ENCODE assay signal across 8 cellular contexts in genomic region chr1:777480-778180, GRCh38.
DNase-seq lines count a peak whose midpoint lies in the region; ATAC-seq, FAIRE-seq and TF ChIP-seq lines count a peak whose summit lies in the region.
"Not testable (repeated sequence)": the region's sequence is repeated elsewhere in the genome, so short reads cannot be mapped to it uniquely, and the experiment has no call there.

No MANE protein-coding gene starts in this region.

- H3K27ac ChIP-seq in CD4-positive, alpha-beta memory T cell (ENCODE audit: low read depth, low read length), result peak overlapping the region; percentile 80
- H3K27ac ChIP-seq in KOPT-K1 (ENCODE audit: low read depth, low read length, poor library complexity, severe bottlenecking) (peak overlapping the region; percentile 70), fibroblast of lung (ENCODE audit: insufficient read depth, low read length) (peak overlapping the region; percentile 91), HepG2 (ENCODE audit: extremely low read length, insufficient read depth, low read length) (peak overlapping the region; percentile 83), prostate gland (peak overlapping the region in 1 of 2 donors; percentile 81), upper lobe of left lung (peak overlapping the region in 3 of 4 donors; percentile 84 to 88 (median 85))

- peak overlapping the region in 5 of 7 donors; percentile 10 to 100 (median 68) for H3K27ac Mint-ChIP-seq in CD4-positive, alpha-beta memory T cell

- in situ Hi-C loops in astrocyte of the cerebellum (cut with HindIII; ENCODE audit: low sequenced_read_pairs); HepG2 (cut with HindIII; ENCODE audit: extremely low pct_ligation_motif_present, low pct_unique_long_range_greater_than_20kb): not testable (repeated sequence)

- H3K4me3 Mint-ChIP-seq in CD4-positive, alpha-beta memory T cell, result peak overlapping the region in 5 of 8 donors; percentile 27 to 97 (median 96)

- H3K27me3 Mint-ChIP-seq in CD4-positive, alpha-beta memory T cell, result not testable (repeated sequence)

- H3K4me1 ChIP-seq in CD4-positive, alpha-beta memory T cell (ENCODE audit: insufficient read depth, low read length); fibroblast of lung (ENCODE audit: control insufficient read depth, extremely low read depth, insufficient read depth, low read length); HepG2 (ENCODE audit: insufficient read depth, low read length); prostate gland (replicated peaks): not testable (repeated sequence)
- peaks cover 3 to 11% (median 7%) of the 10 kb centered on the region in 4 donors for H3K4me1 ChIP-seq in upper lobe of left lung

- not testable (repeated sequence) for H3K79me2 ChIP-seq in fibroblast of lung (ENCODE audit: control insufficient read depth, insufficient read depth, low read length); HepG2 (ENCODE audit: insufficient read depth, low read length)

- ATAC-seq in HepG2; upper lobe of left lung (ENCODE audit: low FRiP score in 2 of 2): not testable (repeated sequence)

- H3K9me3 ChIP-seq in CD4-positive, alpha-beta memory T cell (ENCODE audit: control insufficient read depth in 1 of 2, low read length in 2 of 2); KOPT-K1 (ENCODE audit: insufficient read depth, low read length, poor library complexity, severe bottlenecking); fibroblast of lung (ENCODE audit: control insufficient read depth, insufficient read depth, low read depth, low read length); HepG2 (ENCODE audit: low read length); prostate gland; upper lobe of left lung: not testable (repeated sequence)

- TF ChIP-seq EP300 in HepG2 (IDR thresholded peaks at IDR 0.05; ENCODE audit: low read depth in 2 of 2, low read length in 2 of 2); HepG2 (CRISPR knock-in tag; IDR thresholded peaks at IDR 0.05; ENCODE audit: borderline replicate concordance); upper lobe of left lung (IDR thresholded peaks at IDR 0.05): not testable (repeated sequence)

- WGBS in HepG2 (ENCODE audit: low lambda C conversion rate), result 79% methylated on average over 21 of the region's 23 CpGs
- WGBS in prostate gland, result 80% methylated on average over 23 of the region's 23 CpGs
- WGBS in upper lobe of left lung, 2 donors, result 76 to 82% methylated on average over 21 to 23 of the region's 23 CpGs

- H3K4me3 ChIP-seq in CD4-positive, alpha-beta memory T cell (ENCODE audit: low read length in 2 of 2), result peak overlapping the region in 1 of 2 donors; percentile 70
- peak overlapping the region; percentile 67 for H3K4me3 ChIP-seq in WI38 (ENCODE audit: low read depth, low read length)
- peak overlapping the region; percentile 58 for H3K4me3 ChIP-seq in astrocyte of the cerebellum (ENCODE audit: low read depth, low read length)
- peak overlapping the region; percentile 28 to 70 (median 52) for H3K4me3 ChIP-seq in fibroblast of lung (replicated peaks in 1 of 4; ENCODE audit: control extremely low read depth in 1 of 4, insufficient read depth in 1 of 4, low read depth in 3 of 4, low read length in 4 of 4)
- H3K4me3 ChIP-seq in HepG2 (replicated peaks in 1 of 3; ENCODE audit: insufficient read depth in 1 of 3, low read depth in 2 of 3, low read length in 3 of 3), result peak overlapping the region; percentile 61 to 78 (median 62); a peak in 5 of 6 replicates
- H3K4me3 ChIP-seq in prostate gland, result peak overlapping the region; percentile 47 to 53
- H3K4me3 ChIP-seq in upper lobe of left lung, result peak overlapping the region in 3 of 4 donors; percentile 54 to 60 (median 57)

- not testable (repeated sequence) for TF ChIP-seq RAD21 in HepG2 (CRISPR knock-in tag; IDR thresholded peaks at IDR 0.05)

- H3K4me2 ChIP-seq in fibroblast of lung (ENCODE audit: extremely low read depth, insufficient read depth, low read length) (peak overlapping the region; percentile 75), HepG2 (ENCODE audit: low read depth, low read length) (peak overlapping the region; percentile 70)

- CTCF ChIA-PET in CD4-positive, alpha-beta memory T cell (lab: Charles Lee; ENCODE audit: partially characterized antibody); HepG2 (lab: Yijun Ruan, JAX; ENCODE audit: low intra/inter-chr PET ratio, low total read pairs): not testable (repeated sequence)

- H3K9me3 Mint-ChIP-seq in CD4-positive, alpha-beta memory T cell, result not testable (repeated sequence)

- H3K9ac ChIP-seq in fibroblast of lung (ENCODE audit: insufficient read depth, low read length), result not testable (repeated sequence)
- peak overlapping the region; percentile 77 for H3K9ac ChIP-seq in HepG2 (ENCODE audit: insufficient read depth, low read depth, low read length)

- FAIRE-seq in HepG2 (lab: Jason Lieb, UNC), result not testable (repeated sequence)

- H3K27me3 ChIP-seq in CD4-positive, alpha-beta memory T cell (ENCODE audit: insufficient read depth, low read length); fibroblast of lung (ENCODE audit: control insufficient read depth, insufficient read depth, low read length); HepG2 (ENCODE audit: control insufficient read depth in 1 of 2, insufficient read depth in 2 of 2, low read length in 2 of 2); prostate gland (replicated peaks; ENCODE audit: insufficient read depth); upper lobe of left lung: not testable (repeated sequence)

- not testable (repeated sequence) for TF ChIP-seq POLR2A in HepG2 (IDR thresholded peaks at IDR 0.05; ENCODE audit: insufficient read depth in 1 of 2, low read depth in 2 of 2, low read length in 2 of 2); prostate gland (IDR thresholded peaks at IDR 0.05); upper lobe of left lung (IDR thresholded peaks at IDR 0.05)

- peaks cover 4 to 17% (median 9%) of the 10 kb centered on the region in 4 donors for H3K4me1 Mint-ChIP-seq in CD4-positive, alpha-beta memory T cell

- peak in 1 of 5 donors; percentile 24 for DNase-seq in CD4-positive, alpha-beta memory T cell
- DNase-seq in astrocyte of the cerebellum (ENCODE audit: low read depth); fibroblast of lung (ENCODE audit: low read depth in 2 of 2); HepG2 (ENCODE audit: low spot score); prostate gland (ENCODE audit: low spot score): not testable (repeated sequence)
- peak in 1 of 2 donors; percentile 5 for DNase-seq in upper lobe of left lung

- H4K20me1 ChIP-seq in fibroblast of lung (ENCODE audit: control insufficient read depth, extremely low read depth, insufficient read depth, low read length); HepG2 (ENCODE audit: insufficient read depth, low read length): not testable (repeated sequence)

- TF ChIP-seq CTCF in WI38 (IDR thresholded peaks at IDR 0.05; ENCODE audit: low read depth, low read length); astrocyte of the cerebellum (IDR thresholded peaks at IDR 0.05; ENCODE audit: low read depth, low read length, missing control alignments); fibroblast of lung (conservative IDR thresholded peaks at IDR 0.05 in 1 of 2, IDR thresholded peaks at IDR 0.05 in 1 of 2; ENCODE audit: low read depth in 1 of 2, low read length in 2 of 2); HepG2 (CRISPR knock-in tag; IDR thresholded peaks at IDR 0.05); prostate gland (IDR thresholded peaks at IDR 0.05); upper lobe of left lung (IDR thresholded peaks at IDR 0.05): not testable (repeated sequence)

- POLR2A ChIA-PET in CD4-positive, alpha-beta memory T cell (lab: Charles Lee; ENCODE audit: partially characterized antibody), result interaction anchor here (1.2 to 1.7 kb wide), 3 partner anchors 48 to 120 kb away, joined by 3 to 4 read pairs (median 3); no protein-coding TSS in a partner anchor
- POLR2A ChIA-PET in HepG2 (lab: Yijun Ruan, JAX), result interaction anchor here (0.6 kb wide), 1 partner anchor 50 kb away, joined by 4 read pairs; no protein-coding TSS in a partner anchor

- H3K36me3 ChIP-seq in CD4-positive, alpha-beta memory T cell (ENCODE audit: insufficient read depth, low read length); KOPT-K1 (ENCODE audit: insufficient read depth, low read length); fibroblast of lung (ENCODE audit: control insufficient read depth, insufficient read depth, low read length); HepG2 (replicated peaks in 1 of 2; ENCODE audit: control insufficient read depth in 1 of 2, insufficient read depth in 2 of 2, low read length in 2 of 2); prostate gland; upper lobe of left lung: not testable (repeated sequence)

- not testable (repeated sequence) for H2AFZ ChIP-seq in fibroblast of lung (ENCODE audit: low read length); HepG2 (ENCODE audit: low read length)

- BruUV-seq in HepG2 (replicated peaks; lab: Mats Ljungman, UMichigan), result not testable (repeated sequence)

- intact Hi-C loops in CD4-positive, alpha-beta memory T cell (cut with micrococcal nuclease), result loop anchor here (10.0 kb wide), 2 partner anchors 47 to 77 kb away; no protein-coding TSS in a partner anchor
- intact Hi-C loops in HepG2 (cut with micrococcal nuclease; ENCODE audit: unreplicated experiment); prostate gland (cut with DNase I): not testable (repeated sequence)

- H3K36me3 Mint-ChIP-seq in CD4-positive, alpha-beta memory T cell, result not testable (repeated sequence)

TF ChIP-seq in HepG2, 621 proteins besides CTCF, POLR2A, EP300 and RAD21:
- TF ChIP-seq ZC3H4 (CRISPR knock-in tag; IDR thresholded peaks at IDR 0.05; ENCODE audit: borderline replicate concordance), result peak; percentile 50; the same call in 1 of the 2 replicates
